In the genomic region with DNA sequence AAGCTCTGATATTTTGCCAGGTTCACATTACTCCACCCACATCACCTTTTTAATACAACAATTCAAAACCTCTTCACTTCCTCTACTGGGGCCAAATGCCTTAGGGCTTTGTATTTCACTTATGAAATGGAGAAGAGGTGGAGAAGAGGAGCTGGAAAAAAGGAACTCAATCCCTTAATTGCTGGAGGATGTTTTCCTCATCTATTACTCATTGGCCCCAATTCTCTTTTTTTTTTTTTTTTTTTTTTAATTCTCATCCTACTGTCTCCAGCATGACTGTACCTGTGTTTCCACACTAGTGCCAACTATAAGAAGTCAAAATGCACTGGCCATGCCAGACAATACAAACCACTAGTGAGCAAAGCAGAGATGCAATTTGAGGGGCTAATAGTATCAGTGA, we compare ENCODE assay signal across 16 cellular contexts.
"Had no signal": no experiment of that assay in that cellular context is flagged by ENCODE, and none has a peak within 500 bp of the region (broad histone marks: within the 10 kb centered on the region; RNA-seq: fewer than 3 reads in every experiment).

No MANE protein-coding gene starts in this region.

- ATAC-seq: activated CD8-positive, alpha-beta memory T cell treated with anti-CD3 and anti-CD28 coated beads, Interleukin-2, amount 10 ng/mL, durations not matched to agents 7 days and 5 days; activated T-cell treated with anti-CD3 and anti-CD28 coated beads, Interleukin-2, amount 50 U/mL, for 4 hours; natural killer cell; stimulated activated effector memory CD8-positive, alpha-beta T cell treated with anti-CD3 and anti-CD28 coated beads, Interleukin-12 subunit alpha, Interleukin-12 subunit beta, amount 100 ng/mL, for 72 hours had no signal

- FAIRE-seq: small intestine had no signal

- DNase-seq: activated CD4-positive, alpha-beta T cell treated with anti-CD3 and anti-CD28 coated beads for 1 hour; activated CD4-positive, alpha-beta T cell treated with anti-CD3 and anti-CD28 coated beads, Interleukin-2, amount 50 U/mL, for 48 hours; activated CD8-positive, alpha-beta memory T cell treated with anti-CD3 and anti-CD28 coated beads, Interleukin-2, amount 10 ng/mL, durations not matched to agents 7 days and 5 days; activated effector memory CD4-positive, alpha-beta T cell treated with anti-CD3 and anti-CD28 coated beads, Interleukin-2, amount 50 U/mL, for 16 hours; activated T-cell treated with anti-CD3 and anti-CD28 coated beads, Interleukin-2, amount 50 U/mL, for 4 hours; amygdala; cerebellar nuclear complex; dermis blood vessel endothelial cell; foreskin melanocyte; head of caudate nucleus; natural killer cell; posterior cingulate gyrus; small intestine; tibial artery; uterus had no signal
